8 cellular contexts compared by ENCODE assay signal in the genomic region with DNA sequence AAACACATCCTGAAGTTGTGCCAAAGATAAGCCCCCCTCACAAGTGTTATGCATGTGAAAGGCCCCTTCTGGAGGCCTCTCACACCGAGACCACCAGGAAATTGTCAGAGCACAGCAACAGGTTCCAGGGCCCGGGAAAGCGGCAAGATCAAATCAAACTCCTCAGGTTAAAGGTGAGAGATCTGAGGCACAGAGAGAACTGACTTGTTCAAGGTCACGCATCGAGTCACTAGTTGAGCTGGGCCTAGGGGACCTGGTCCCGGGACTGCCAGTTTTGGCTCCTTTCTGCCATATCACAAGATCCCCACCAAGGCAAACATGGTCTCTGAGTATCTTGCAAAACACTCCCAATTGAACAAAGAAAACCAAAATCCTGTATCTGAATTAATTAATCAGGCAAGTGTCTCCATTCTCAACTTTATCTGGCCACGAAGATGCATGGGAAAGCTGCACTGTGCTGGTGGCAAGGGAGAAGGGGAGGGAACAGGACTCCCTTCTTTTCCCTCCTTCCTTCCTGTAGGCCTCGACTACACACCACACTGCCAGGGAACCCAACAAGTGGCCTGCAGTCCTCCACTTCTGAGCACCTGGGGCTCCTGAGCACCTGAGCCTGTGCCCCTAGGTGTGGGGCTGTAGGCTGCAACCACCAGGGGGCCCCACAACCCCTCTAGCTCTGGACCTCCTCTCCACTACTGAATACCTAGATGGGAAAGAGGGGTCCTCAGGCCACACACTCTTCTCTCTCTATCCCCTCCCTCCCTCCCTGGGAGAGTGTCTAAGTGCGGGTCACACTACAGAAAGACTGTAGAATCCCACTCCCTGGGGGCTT.
A peak's percentile ranks its signal among the peaks of the same experiment; 100 is the strongest.
DNase-seq lines count a peak whose midpoint lies in the region; FAIRE-seq and TF ChIP-seq lines count a peak whose summit lies in the region.

No MANE protein-coding gene starts in this region.

- H3K4me2 ChIP-seq in OCI-LY1 (ENCODE audit: low read length) = no peak overlapping the region

- H3K27ac ChIP-seq in OCI-LY1 (ENCODE audit: low read depth, low read length, poor library complexity, severe bottlenecking) = no peak overlapping the region

- no peak overlapping the region for H3K9ac ChIP-seq in OCI-LY1 (ENCODE audit: low read length)

- H3K4me3 ChIP-seq in OCI-LY1 (ENCODE audit: low read depth, low read length, poor library complexity, severe bottlenecking) = no peak overlapping the region

- H3K79me2 ChIP-seq in OCI-LY1 (ENCODE audit: insufficient read depth, low read length) = no peaks in the 10 kb centered on the region

- peaks cover 96% of the 10 kb centered on the region for H3K36me3 ChIP-seq in OCI-LY1 (ENCODE audit: insufficient read depth, low read length)

- no peaks in the 10 kb centered on the region for H3K4me1 ChIP-seq in OCI-LY1 (ENCODE audit: insufficient read depth, low read length, severe bottlenecking)

- no peaks in the 10 kb centered on the region for H3K9me3 ChIP-seq in OCI-LY1 (ENCODE audit: low read length)

- peak; percentile 78 for TF ChIP-seq CTCF in OCI-LY1 (IDR thresholded peaks at IDR 0.05; ENCODE audit: low read length)

- H3F3A ChIP-seq in OCI-LY1 (ENCODE audit: insufficient read depth, low read length) = no peaks in the 10 kb centered on the region

- no peak overlapping the region for H2AFZ ChIP-seq in OCI-LY1 (ENCODE audit: low read length)

- H3K9me2 ChIP-seq in OCI-LY1 (ENCODE audit: low read depth, low read length) = no peaks in the 10 kb centered on the region

- H4K20me1 ChIP-seq in OCI-LY1 (ENCODE audit: insufficient read depth, low read length) = no peaks in the 10 kb centered on the region; the same call in 1 of the 2 replicates

- FAIRE-seq in HTR-8/SVneo (lab: Jason Lieb, UNC) = no peak

- DNase-seq in ELF-1 (ENCODE audit: low read depth, low spot score) (peak; percentile 81), glomerular visceral epithelial cell (ENCODE audit: extremely low spot score) (peak; percentile 28), COR-L47 (lab: John Stamatoyannopoulos, UW) (no peak), NCI-H345 treated with DMSO at 0.1 percent for 48 hours (lab: John Stamatoyannopoulos, UW; ENCODE audit: unreplicated experiment) (no peak), HTR-8/SVneo (ENCODE audit: insufficient read length, low spot score) (no peak)
- DNase-seq in activated T-helper 1 cell treated with anti-CD3 and anti-CD28 coated beads, Interleukin-2, amount 50 U/mL, for 16 hours (ENCODE audit: low read depth in 1 of 2, low spot score in 1 of 2) = peak; percentile 41 to 44
- peak; percentile 15 to 38 (median 29) for DNase-seq in stimulated activated CD4-positive, alpha-beta T cell treated with anti-CD3 and anti-CD28 coated beads, Interleukin-12 subunit alpha, Interleukin-12 subunit beta, amount 100 ng/mL, for 48 hours (ENCODE audit: low read depth in 2 of 3, low spot score in 1 of 3)

- H3K27me3 ChIP-seq in OCI-LY1 (ENCODE audit: insufficient read depth, low read length) = no peaks in the 10 kb centered on the region

Comparison
In these comparisons a context has a peak if more than half of its experiments do, and no peak if none do; other contexts are left out.
1. DNase-seq: peak in ELF-1 (single experiment), activated T-helper 1 cell treated with anti-CD3 and anti-CD28 coated beads, Interleukin-2, amount 50 U/mL, for 16 hours (2 of 2), glomerular visceral epithelial cell (single experiment) and stimulated activated CD4-positive, alpha-beta T cell treated with anti-CD3 and anti-CD28 coated beads, Interleukin-12 subunit alpha, Interleukin-12 subunit beta, amount 100 ng/mL, for 48 hours (3 of 3); none in COR-L47 (single experiment), NCI-H345 treated with DMSO at 0.1 percent for 48 hours (single experiment) and HTR-8/SVneo (single experiment).